13 cellular contexts compared by ENCODE assay signal in genomic region chr1:59360170-59360569, GRCh38.
DNase-seq lines count a peak whose midpoint lies in the region; ATAC-seq and TF ChIP-seq lines count a peak whose summit lies in the region.
"Had no signal": no experiment of that assay in that cellular context is flagged by ENCODE, and none has a peak within 500 bp of the region (broad histone marks: within the 10 kb centered on the region; RNA-seq: fewer than 3 reads in every experiment).

No MANE protein-coding gene starts in this region.

- H3K27ac ChIP-seq in RWPE1 (peak overlapping the region; percentile 43; the same call in 1 of the 2 replicates), fibroblast of lung (ENCODE audit: insufficient read depth, low read length) (no peak overlapping the region), gastrocnemius medialis (peak overlapping the region in 2 of 4 donors; percentile 21 to 28), vagina (no peak overlapping the region)

- H3K4me2 ChIP-seq in fibroblast of lung (ENCODE audit: extremely low read depth, insufficient read depth, low read length) = no peak overlapping the region

- H3K9me3 ChIP-seq in fibroblast of lung (ENCODE audit: control insufficient read depth, insufficient read depth, low read depth, low read length) = no peaks in the 10 kb centered on the region
- H3K9me3 ChIP-seq in gastrocnemius medialis = no peaks in the 10 kb centered on the region
- no peaks in the 10 kb centered on the region for H3K9me3 ChIP-seq in mucosa of descending colon
- H3K9me3 ChIP-seq in vagina = no peaks in the 10 kb centered on the region

- no peaks in the 10 kb centered on the region for H3K27me3 ChIP-seq in fibroblast of lung (ENCODE audit: control insufficient read depth, insufficient read depth, low read length)
- H3K27me3 ChIP-seq in gastrocnemius medialis = no peaks in the 10 kb centered on the region
- H3K27me3 ChIP-seq in vagina = no peaks in the 10 kb centered on the region

- POLR2A ChIA-PET in RWPE1 (lab: Yijun Ruan, JAX; ENCODE audit: low non-redundant PET) = no interaction called here

- in situ Hi-C loops in gastrocnemius medialis (cut with MboI; ENCODE audit: low sequenced_read_pairs in 4 of 4) = no loop called here

- intact Hi-C loops in gastrocnemius medialis (cut with DNase I; ENCODE audit: low total_unique reads) = no loop called here
- intact Hi-C loops in mucosa of descending colon (cut with DNase I, micrococcal nuclease) = no loop called here
- intact Hi-C loops in vagina (cut with DNase I) = no loop called here

- no peaks in the 10 kb centered on the region for H4K20me1 ChIP-seq in fibroblast of lung (ENCODE audit: control insufficient read depth, extremely low read depth, insufficient read depth, low read length)

- ATAC-seq in gastrocnemius medialis (peak; percentile 78 to 90), mucosa of descending colon (no peak), HG02840 (IDR thresholded peaks at IDR 0.05; ENCODE audit: low FRiP score, unreplicated experiment) (no peak), GM18858 (IDR thresholded peaks at IDR 0.05; ENCODE audit: unreplicated experiment) (no peak)
- ATAC-seq: activated naive CD8-positive, alpha-beta T cell treated with anti-CD3 and anti-CD28 coated beads, Interleukin-2, amount 50 U/mL, for 24 hours had no signal

- H3K4me3 ChIP-seq in fibroblast of lung (replicated peaks in 1 of 4; ENCODE audit: control extremely low read depth in 1 of 4, insufficient read depth in 1 of 4, low read depth in 3 of 4, low read length in 4 of 4) (no peak overlapping the region), gastrocnemius medialis (no peak overlapping the region), mucosa of descending colon (no peak overlapping the region), vagina (no peak overlapping the region)

- peak; percentile 87 for DNase-seq in ELR (ENCODE audit: low read depth)
- peak; percentile 76 for DNase-seq in RWPE1 (ENCODE audit: low spot score)
- peak; percentile 61 to 95 for DNase-seq in fibroblast of lung (ENCODE audit: low read depth in 2 of 2)
- DNase-seq in gastrocnemius medialis = peak; percentile 45 to 75
- DNase-seq in mucosa of descending colon = no peak
- no peak for DNase-seq in vagina (ENCODE audit: extremely low spot score in 2 of 2)
- DNase-seq: activated CD8-positive, alpha-beta memory T cell treated with anti-CD3 and anti-CD28 coated beads, Interleukin-2, amount 50 U/mL, for 48 hours; activated naive CD8-positive, alpha-beta T cell treated with anti-CD3 and anti-CD28 coated beads, Interleukin-2, amount 50 U/mL, for 24 hours; hypothalamus; mesendoderm; NCI-H748 treated with DMSO at 0.1 percent for 48 hours had no signal

- no peaks in the 10 kb centered on the region for H3K36me3 ChIP-seq in fibroblast of lung (ENCODE audit: control insufficient read depth, insufficient read depth, low read length)
- H3K36me3 ChIP-seq in gastrocnemius medialis = no peaks in the 10 kb centered on the region
- H3K36me3 ChIP-seq in mucosa of descending colon (ENCODE audit: low read depth) = no peaks in the 10 kb centered on the region
- no peaks in the 10 kb centered on the region for H3K36me3 ChIP-seq in vagina

- no peak overlapping the region for H3K9ac ChIP-seq in fibroblast of lung (ENCODE audit: insufficient read depth, low read length)

- CTCF ChIA-PET in RWPE1 (lab: Yijun Ruan, JAX) = interaction anchor here (0.7 kb wide), 1 partner anchor 305 kb away, joined by 3 read pairs; no protein-coding TSS in a partner anchor

- H3K4me1 ChIP-seq in fibroblast of lung (ENCODE audit: control insufficient read depth, extremely low read depth, insufficient read depth, low read length) = no peaks in the 10 kb centered on the region
- peaks cover 12 to 19% of the 10 kb centered on the region in 2 donors for H3K4me1 ChIP-seq in gastrocnemius medialis
- peaks cover 6% of the 10 kb centered on the region for H3K4me1 ChIP-seq in mucosa of descending colon (ENCODE audit: low read depth)
- no peaks in the 10 kb centered on the region for H3K4me1 ChIP-seq in vagina

- TF ChIP-seq POLR2A in gastrocnemius medialis (IDR thresholded peaks at IDR 0.05) = no peak
- TF ChIP-seq POLR2A in vagina (IDR thresholded peaks at IDR 0.05) = no peak

- TF ChIP-seq CTCF in RWPE1 (conservative IDR thresholded peaks at IDR 0.05; ENCODE audit: low read depth) = no peak
- no peak for TF ChIP-seq CTCF in fibroblast of lung (conservative IDR thresholded peaks at IDR 0.05 in 1 of 2, IDR thresholded peaks at IDR 0.05 in 1 of 2; ENCODE audit: low read depth in 1 of 2, low read length in 2 of 2)
- no peak for TF ChIP-seq CTCF in gastrocnemius medialis (IDR thresholded peaks at IDR 0.05 in 4 of 5, conservative IDR thresholded peaks at IDR 0.05 in 1 of 5)
- no peak for TF ChIP-seq CTCF in mucosa of descending colon (IDR thresholded peaks at IDR 0.05)
- TF ChIP-seq CTCF in vagina (IDR thresholded peaks at IDR 0.05) = no peak

- no peak overlapping the region for H2AFZ ChIP-seq in fibroblast of lung (ENCODE audit: low read length)

- H3K79me2 ChIP-seq in fibroblast of lung (ENCODE audit: control insufficient read depth, insufficient read depth, low read length) = no peaks in the 10 kb centered on the region

Comparison
In these comparisons a context has a peak if more than half of its experiments do, and no peak if none do; other contexts are left out.
1. DNase-seq: peak in ELR (single experiment), RWPE1 (single experiment), fibroblast of lung (2 of 2) and gastrocnemius medialis (2 of 2); none in mucosa of descending colon (0 of 3) and vagina (0 of 2).
2. ATAC-seq: peak in gastrocnemius medialis (2 of 2); none in mucosa of descending colon (single experiment), HG02840 (single experiment) and GM18858 (single experiment).